8 cellular contexts compared by ENCODE assay signal in genomic region chr22:43263645-43264514, GRCh38.
DNase-seq lines count a peak whose midpoint lies in the region; ATAC-seq and TF ChIP-seq lines count a peak whose summit lies in the region.

No MANE protein-coding gene starts in this region.

- peaks cover 7 to 11% of the 10 kb centered on the region in 2 donors for H3K4me1 ChIP-seq in esophagus (ENCODE audit: control insufficient read depth in 2 of 2, insufficient read depth in 2 of 2, low read length in 1 of 2)
- H3K4me1 ChIP-seq in prostate gland (replicated peaks), result no peaks in the 10 kb centered on the region

- TF ChIP-seq POLR2A in prostate gland (IDR thresholded peaks at IDR 0.05), result no peak

- DNase-seq in GM13976 (ENCODE audit: low spot score) (peak; percentile 89), NCI-H69 (lab: John Stamatoyannopoulos, UW) (peak; percentile 97), prostate gland (ENCODE audit: low spot score) (peak; percentile 22), D341Med (ENCODE audit: low spot score) (no peak), NCI-H187 (lab: John Stamatoyannopoulos, UW) (no peak)
- peak; percentile 87 for DNase-seq in activated CD8-positive, alpha-beta memory T cell treated with anti-CD3 and anti-CD28 coated beads, Interleukin-2, amount 50 U/mL, for 1 hour (ENCODE audit: extremely low read depth)

- H3K36me3 ChIP-seq in esophagus (ENCODE audit: control insufficient read depth in 2 of 2, insufficient read depth in 2 of 2, low read length in 1 of 2) (no peaks in the 10 kb centered on the region), prostate gland (no peaks in the 10 kb centered on the region)

- peak overlapping the region; percentile 53 to 62 for H3K27ac ChIP-seq in esophagus (ENCODE audit: low read depth in 2 of 2, low read length in 1 of 2)
- no peak overlapping the region for H3K27ac ChIP-seq in prostate gland

- ATAC-seq in HG02763 (IDR thresholded peaks at IDR 0.05; ENCODE audit: unreplicated experiment), result peak; percentile 67

- intact Hi-C loops in prostate gland (cut with DNase I), result no loop called here

- H3K27me3 ChIP-seq in esophagus (ENCODE audit: control insufficient read depth in 1 of 2, insufficient read depth in 2 of 2, low read length in 2 of 2) (no peaks in the 10 kb centered on the region), prostate gland (replicated peaks; ENCODE audit: insufficient read depth) (peaks cover 5% of the 10 kb centered on the region)

- no peak overlapping the region for H3K4me3 ChIP-seq in esophagus (ENCODE audit: low read depth in 1 of 2, low read length in 2 of 2)
- H3K4me3 ChIP-seq in prostate gland, result no peak overlapping the region

- H3K9me3 ChIP-seq in esophagus (ENCODE audit: control insufficient read depth in 2 of 2, insufficient read depth in 1 of 2, low read depth in 1 of 2, low read length in 1 of 2) (no peaks in the 10 kb centered on the region), prostate gland (no peaks in the 10 kb centered on the region)

- in situ Hi-C loops in GM13976 (cut with MboI; ENCODE audit: low sequenced_read_pairs, unreplicated experiment), result no loop called here

- 7 to 9% methylated on average over 26 to 27 of the region's 27 CpGs for WGBS in esophagus, 2 donors
- 11% methylated on average over 27 of the region's 27 CpGs for WGBS in prostate gland

- TF ChIP-seq CTCF in GM13976 (IDR thresholded peaks at IDR 0.05; ENCODE audit: borderline replicate concordance, control extremely low read depth, extremely low read depth, insufficient read depth, missing control alignments) (no peak), prostate gland (IDR thresholded peaks at IDR 0.05) (no peak)

Comparison
In these comparisons a context has a peak if more than half of its experiments do, and no peak if none do; other contexts are left out.
1. DNase-seq: peak in GM13976 (single experiment), NCI-H69 (single experiment), activated CD8-positive, alpha-beta memory T cell treated with anti-CD3 and anti-CD28 coated beads, Interleukin-2, amount 50 U/mL, for 1 hour (single experiment) and prostate gland (single experiment); none in D341Med (single experiment) and NCI-H187 (0 of 2).
2. H3K27ac ChIP-seq: peak in esophagus (2 of 2); none in prostate gland (0 of 2).